In genomic region chr4:86706923-86707597, GRCh38 we compare ENCODE assay signal across 19 cellular contexts.
DNase-seq lines count a peak whose midpoint lies in the region; ATAC-seq and TF ChIP-seq lines count a peak whose summit lies in the region.
"Had no signal": no experiment of that assay in that cellular context is flagged by ENCODE, and none has a peak within 500 bp of the region (broad histone marks: within the 10 kb centered on the region; RNA-seq: fewer than 3 reads in every experiment).

No MANE protein-coding gene starts in this region.

- no peaks in the 10 kb centered on the region for H3K36me3 Mint-ChIP-seq in WTC11
- H3K36me3 Mint-ChIP-seq in nephron progenitor cell (ENCODE audit: low read depth): peaks cover 41% of the 10 kb centered on the region

- no peaks in the 10 kb centered on the region for H3K27me3 ChIP-seq in MG63

- H3K9me3 ChIP-seq in MG63: no peaks in the 10 kb centered on the region
- H3K9me3 ChIP-seq: Caco-2 had no signal

- ATAC-seq in WTC11: no peak
- ATAC-seq in HG02763 (IDR thresholded peaks at IDR 0.05; ENCODE audit: unreplicated experiment): no peak
- ATAC-seq in GM21367 (IDR thresholded peaks at IDR 0.05; ENCODE audit: unreplicated experiment): no peak
- ATAC-seq: HCT116 had no signal

- CTCF ChIA-PET in WTC11 (lab: Charles Lee): no interaction called here

- H3K9me3 Mint-ChIP-seq in WTC11: no peaks in the 10 kb centered on the region
- no peaks in the 10 kb centered on the region for H3K9me3 Mint-ChIP-seq in nephron progenitor cell
- H3K9me3 Mint-ChIP-seq: stimulated activated naive CD8-positive, alpha-beta T cell treated with anti-CD3 and anti-CD28 coated beads, Interleukin-15, Interleukin-2, amounts not matched to agents 100 ng/mL and 50 ng/mL, for 24 hours had no signal

- no peaks in the 10 kb centered on the region for H3K27me3 Mint-ChIP-seq in WTC11 (ENCODE audit: low read depth)
- H3K27me3 Mint-ChIP-seq in nephron progenitor cell (ENCODE audit: low read depth, poor library complexity): no peaks in the 10 kb centered on the region
- H3K27me3 Mint-ChIP-seq: stimulated activated naive CD8-positive, alpha-beta T cell treated with anti-CD3 and anti-CD28 coated beads, Interleukin-15, Interleukin-2, amounts not matched to agents 100 ng/mL and 50 ng/mL, for 24 hours had no signal

- no peaks in the 10 kb centered on the region for H3K4me1 Mint-ChIP-seq in WTC11
- H3K4me1 Mint-ChIP-seq in nephron progenitor cell: no peaks in the 10 kb centered on the region

- peak overlapping the region; percentile 5; the same call in 1 of the 2 replicates for H3K27ac Mint-ChIP-seq in WTC11
- peak overlapping the region; percentile 1 for H3K27ac Mint-ChIP-seq in nephron progenitor cell
- H3K27ac Mint-ChIP-seq: stimulated activated naive CD8-positive, alpha-beta T cell treated with anti-CD3 and anti-CD28 coated beads, Interleukin-15, Interleukin-2, amounts not matched to agents 100 ng/mL and 50 ng/mL, for 24 hours had no signal

- H3K4me3 ChIP-seq in AG10803 (ENCODE audit: low read length) (no peak overlapping the region), MG63 (no peak overlapping the region)
- H3K4me3 ChIP-seq: coronary artery had no signal

- DNase-seq in AG10803 (ENCODE audit: low read depth): peak; percentile 8
- DNase-seq in WTC11 (ENCODE audit: low spot score): no peak
- peak; percentile 17 for DNase-seq in fibroblast of peridontal ligament (ENCODE audit: extremely low read depth)
- DNase-seq in nephron progenitor cell: no peak
- DNase-seq in EL: no peak
- no peak for DNase-seq in MG63
- DNase-seq: activated CD4-positive, alpha-beta T cell treated with anti-CD3 and anti-CD28 coated beads for 1 hour; activated effector memory CD4-positive, alpha-beta T cell treated with Interleukin-2 at 50 U/mL for 16 hours; amniotic stem cell; Caco-2; kidney; NCI-H187; NCI-H446 treated with DMSO at 0.1 percent for 48 hours; T-helper 2 cell had no signal

- no peaks in the 10 kb centered on the region for H3K36me3 ChIP-seq in MG63

- H3K4me3 Mint-ChIP-seq in WTC11 (no peak overlapping the region), nephron progenitor cell (no peak overlapping the region)
- H3K4me3 Mint-ChIP-seq: stimulated activated naive CD8-positive, alpha-beta T cell treated with anti-CD3 and anti-CD28 coated beads, Interleukin-15, Interleukin-2, amounts not matched to agents 100 ng/mL and 50 ng/mL, for 24 hours had no signal

- no peak for TF ChIP-seq CTCF in AG10803 (conservative IDR thresholded peaks at IDR 0.05; ENCODE audit: low read length)
- no peak for TF ChIP-seq CTCF in WTC11 (IDR thresholded peaks at IDR 0.05)
- TF ChIP-seq CTCF in nephron progenitor cell (IDR thresholded peaks at IDR 0.05): no peak

- POLR2A ChIA-PET in WTC11 (lab: Charles Lee): no interaction called here

TF ChIP-seq in WTC11, 78 proteins besides CTCF, POLR2A, EP300 and RAD21:
- TF ChIP-seq ERG (CRISPR knock-in tag; IDR thresholded peaks at IDR 0.05) (no peak), ZNF416 (CRISPR knock-in tag; IDR thresholded peaks at IDR 0.05) (no peak), ZNF671 (CRISPR knock-in tag; IDR thresholded peaks at IDR 0.05) (no peak), OVOL2 (CRISPR knock-in tag; IDR thresholded peaks at IDR 0.05; ENCODE audit: borderline replicate concordance) (no peak), TEAD4 (CRISPR knock-in tag; IDR thresholded peaks at IDR 0.05) (no peak), HMGA2 (CRISPR knock-in tag; IDR thresholded peaks at IDR 0.05) (no peak), ZNF423 (CRISPR knock-in tag; IDR thresholded peaks at IDR 0.05) (no peak), ESRRA (CRISPR knock-in tag; IDR thresholded peaks at IDR 0.05; ENCODE audit: borderline replicate concordance) (no peak), ATF1 (CRISPR knock-in tag; IDR thresholded peaks at IDR 0.05) (no peak)
- TF ChIP-seq, protein P1, sequence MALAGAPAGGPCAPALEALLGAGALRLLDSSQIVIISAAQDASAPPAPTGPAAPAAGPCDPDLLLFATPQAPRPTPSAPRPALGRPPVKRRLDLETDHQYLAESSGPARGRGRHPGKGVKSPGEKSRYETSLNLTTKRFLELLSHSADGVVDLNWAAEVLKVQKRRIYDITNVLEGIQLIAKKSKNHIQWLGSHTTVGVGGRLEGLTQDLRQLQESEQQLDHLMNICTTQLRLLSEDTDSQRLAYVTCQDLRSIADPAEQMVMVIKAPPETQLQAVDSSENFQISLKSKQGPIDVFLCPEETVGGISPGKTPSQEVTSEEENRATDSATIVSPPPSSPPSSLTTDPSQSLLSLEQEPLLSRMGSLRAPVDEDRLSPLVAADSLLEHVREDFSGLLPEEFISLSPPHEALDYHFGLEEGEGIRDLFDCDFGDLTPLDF (CRISPR knock-in tag; IDR thresholded peaks at IDR 0.05): no peak
- TF ChIP-seq, protein P2, sequence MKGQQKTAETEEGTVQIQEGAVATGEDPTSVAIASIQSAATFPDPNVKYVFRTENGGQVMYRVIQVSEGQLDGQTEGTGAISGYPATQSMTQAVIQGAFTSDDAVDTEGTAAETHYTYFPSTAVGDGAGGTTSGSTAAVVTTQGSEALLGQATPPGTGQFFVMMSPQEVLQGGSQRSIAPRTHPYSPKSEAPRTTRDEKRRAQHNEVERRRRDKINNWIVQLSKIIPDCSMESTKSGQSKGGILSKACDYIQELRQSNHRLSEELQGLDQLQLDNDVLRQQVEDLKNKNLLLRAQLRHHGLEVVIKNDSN (CRISPR knock-in tag; IDR thresholded peaks at IDR 0.05): no peak
- TF ChIP-seq, protein P3, sequence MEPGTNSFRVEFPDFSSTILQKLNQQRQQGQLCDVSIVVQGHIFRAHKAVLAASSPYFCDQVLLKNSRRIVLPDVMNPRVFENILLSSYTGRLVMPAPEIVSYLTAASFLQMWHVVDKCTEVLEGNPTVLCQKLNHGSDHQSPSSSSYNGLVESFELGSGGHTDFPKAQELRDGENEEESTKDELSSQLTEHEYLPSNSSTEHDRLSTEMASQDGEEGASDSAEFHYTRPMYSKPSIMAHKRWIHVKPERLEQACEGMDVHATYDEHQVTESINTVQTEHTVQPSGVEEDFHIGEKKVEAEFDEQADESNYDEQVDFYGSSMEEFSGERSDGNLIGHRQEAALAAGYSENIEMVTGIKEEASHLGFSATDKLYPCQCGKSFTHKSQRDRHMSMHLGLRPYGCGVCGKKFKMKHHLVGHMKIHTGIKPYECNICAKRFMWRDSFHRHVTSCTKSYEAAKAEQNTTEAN (CRISPR knock-in tag; IDR thresholded peaks at IDR 0.05): no peak

Comparison
In these comparisons a context has a peak if more than half of its experiments do, and no peak if none do; other contexts are left out.
1. DNase-seq: peak in AG10803 (single experiment) and fibroblast of peridontal ligament (single experiment); none in WTC11 (single experiment), nephron progenitor cell (single experiment), EL (single experiment) and MG63 (single experiment).